ENCODE assay signal across 13 cellular contexts in genomic region chr18:37394610-37394965, GRCh38.
DNase-seq lines count a peak whose midpoint lies in the region; ATAC-seq and TF ChIP-seq lines count a peak whose summit lies in the region.
"Had no signal": no experiment of that assay in that cellular context is flagged by ENCODE, and none has a peak within 500 bp of the region (broad histone marks: within the 10 kb centered on the region; RNA-seq: fewer than 3 reads in every experiment).

No MANE protein-coding gene starts in this region.

- H3K27ac ChIP-seq in heart right ventricle, result no peak overlapping the region
- H3K27ac ChIP-seq: BLaER1 treated with 17β-estradiol and CSF1 and Interleukin-3, amounts not matched to agents 10 nM and 100 nM; brain microvascular endothelial cell had no signal

- peak overlapping the region; percentile 45 for H3K4me3 ChIP-seq in AG10803 (ENCODE audit: low read length)
- peak overlapping the region in 9 of 10 donors; percentile 33 to 59 (median 49) for H3K4me3 ChIP-seq in heart right ventricle

- H3K4me1 Mint-ChIP-seq in T-helper 17 cell, result peaks cover 5% of the 10 kb centered on the region

- H3K4me3 Mint-ChIP-seq in T-helper 17 cell, result peak overlapping the region; percentile 79

- peaks cover 0 to 22% (median 0%) of the 10 kb centered on the region in 7 donors for H3K27me3 ChIP-seq in heart right ventricle

- 61 to 66% methylated on average over 5 of the region's 5 CpGs for WGBS in heart right ventricle, 2 donors

- intact Hi-C loops in heart right ventricle (cut with DNase I), result no loop called here
- intact Hi-C loops in sciatic nerve (cut with DNase I), result loop anchor here (10.0 kb wide), 1 partner anchor 60 kb away; no protein-coding TSS in a partner anchor

- peaks cover 0 to 16% (median 11%) of the 10 kb centered on the region in 9 donors for H3K4me1 ChIP-seq in heart right ventricle

- no peak for ATAC-seq in T-helper 17 cell
- peak in 3 of 8 donors; percentile 4 to 13 (median 10) for ATAC-seq in heart right ventricle
- peak; percentile 25 for ATAC-seq in sciatic nerve
- ATAC-seq in left lobe of liver, result no peak

- peaks cover 57% of the 10 kb centered on the region for H3K27me3 Mint-ChIP-seq in T-helper 17 cell

- DNase-seq in AG10803 (ENCODE audit: low read depth) (no peak), T-helper 17 cell (no peak), heart right ventricle (no peak), sciatic nerve (ENCODE audit: low spot score) (no peak), NOMO-1 treated with DMSO at 0.1 percent for 48 hours (lab: John Stamatoyannopoulos, UW; ENCODE audit: unreplicated experiment) (no peak), ecto neural progenitor cell (ENCODE audit: low spot score) (no peak), left lobe of liver (ENCODE audit: low spot score) (no peak)
- DNase-seq in activated CD8-positive, alpha-beta memory T cell treated with anti-CD3 and anti-CD28 coated beads, Interleukin-2, amount 50 U/mL, for 4 hours, result no peak
- DNase-seq: activated T-cell treated with anti-CD3 and anti-CD28 coated beads, Interleukin-2, amount 50 U/mL, for 1 hour; NCI-H1048; SIG-M5 had no signal

- TF ChIP-seq CTCF in AG10803 (conservative IDR thresholded peaks at IDR 0.05; ENCODE audit: low read length), result no peak
- TF ChIP-seq CTCF in heart right ventricle (IDR thresholded peaks at IDR 0.05), result no peak

- no peak overlapping the region for H3K27ac Mint-ChIP-seq in T-helper 17 cell

- H3K36me3 Mint-ChIP-seq in T-helper 17 cell (ENCODE audit: low read depth), result peaks cover 7% of the 10 kb centered on the region

- H3K36me3 ChIP-seq in heart right ventricle, result no peaks in the 10 kb centered on the region
- H3K36me3 ChIP-seq: BLaER1 treated with 17β-estradiol and CSF1 and Interleukin-3, amounts not matched to agents 10 nM and 100 nM; brain microvascular endothelial cell had no signal

- H3K9me3 ChIP-seq in T-helper 17 cell (ENCODE audit: control insufficient read depth, low read length, poor library complexity, severe bottlenecking), result no peaks in the 10 kb centered on the region
- peaks cover 0 to 9% (median 0%) of the 10 kb centered on the region in 11 donors for H3K9me3 ChIP-seq in heart right ventricle
